ENCODE assay signal across 18 cellular contexts in the genomic region with DNA sequence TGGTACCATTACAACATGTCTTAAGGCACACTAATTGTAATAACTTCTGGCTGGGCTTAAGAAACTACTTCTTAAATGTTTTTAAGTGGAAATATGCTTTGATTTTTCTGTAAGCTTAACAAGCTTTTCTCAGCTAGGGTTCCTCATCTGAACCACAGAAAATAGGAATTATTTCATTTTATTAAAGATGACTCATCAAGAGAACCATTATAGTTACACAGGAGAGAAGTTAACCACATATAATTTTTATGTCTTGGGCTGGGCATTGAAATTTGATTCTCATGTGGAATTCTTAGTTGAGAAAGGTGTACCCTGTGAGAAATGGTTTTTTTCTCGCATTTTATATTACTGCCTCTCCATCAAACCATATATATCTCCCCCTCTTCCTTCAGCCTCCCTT.
DNase-seq lines count a peak whose midpoint lies in the region; ATAC-seq, FAIRE-seq and TF ChIP-seq lines count a peak whose summit lies in the region.
"Had no signal": no experiment of that assay in that cellular context is flagged by ENCODE, and none has a peak within 500 bp of the region (broad histone marks: within the 10 kb centered on the region; RNA-seq: fewer than 3 reads in every experiment).

No MANE protein-coding gene starts in this region.

- H3K4me3 Mint-ChIP-seq in endothelial cell (ENCODE audit: unreplicated experiment) = no peak overlapping the region
- H3K4me3 Mint-ChIP-seq: activated naive CD8-positive, alpha-beta T cell treated with anti-CD3 and anti-CD28 coated beads, Interleukin-2, amount 50 U/mL, for 24 hours had no signal

- CTCF ChIA-PET in K562 (lab: Yijun Ruan, JAX; ENCODE audit: low intra/inter-chr PET ratio) = no interaction called here

- H3K27me3 Mint-ChIP-seq in endothelial cell (ENCODE audit: unreplicated experiment) = no peaks in the 10 kb centered on the region
- H3K27me3 Mint-ChIP-seq: activated naive CD8-positive, alpha-beta T cell treated with anti-CD3 and anti-CD28 coated beads, Interleukin-2, amount 50 U/mL, for 24 hours had no signal

- H3K36me3 Mint-ChIP-seq in endothelial cell (ENCODE audit: low read depth, unreplicated experiment) = peaks cover 3% of the 10 kb centered on the region

- peaks cover 39% of the 10 kb centered on the region for H3K4me1 Mint-ChIP-seq in endothelial cell (ENCODE audit: unreplicated experiment)

- H3K27me3 ChIP-seq in K562 (ENCODE audit: control insufficient read depth in 2 of 2, insufficient read depth in 2 of 2, low read length in 2 of 2) = no peaks in the 10 kb centered on the region
- H3K27me3 ChIP-seq: BLaER1 had no signal

- no peak for ATAC-seq in K562
- ATAC-seq in GM18873 (IDR thresholded peaks at IDR 0.05; ENCODE audit: low FRiP score, unreplicated experiment) = no peak
- ATAC-seq: activated naive CD8-positive, alpha-beta T cell treated with anti-CD3 and anti-CD28 coated beads, Interleukin-2, amount 50 U/mL, for 24 hours; left colon; Right ventricle myocardium inferior had no signal

- H3K4me1 ChIP-seq in K562 (replicated peaks in 1 of 2; ENCODE audit: control insufficient read depth in 2 of 2, insufficient read depth in 2 of 2, low read length in 2 of 2) = peaks cover 0 to 13% of the 10 kb centered on the region in 2 experiments; a peak in 3 of 5 replicates
- H3K4me1 ChIP-seq: BLaER1 had no signal

- no peak overlapping the region for H3K4me3 ChIP-seq in K562
- H3K4me3 ChIP-seq: BLaER1, thoracic aorta had no signal

- TF ChIP-seq EP300 in K562 (IDR thresholded peaks at IDR 0.05; ENCODE audit: low read length) = no peak

- no peak for TF ChIP-seq RAD21 in K562 (CRISPR knock-in tag; conservative IDR thresholded peaks at IDR 0.05 in 1 of 2, IDR thresholded peaks at IDR 0.05 in 1 of 2)

- no peak overlapping the region for H2AFZ ChIP-seq in K562 (ENCODE audit: low read depth, low read length)

- H3K9me3 ChIP-seq in K562 (replicated peaks; ENCODE audit: control insufficient read depth, insufficient read depth, low read depth, low read length) = no peaks in the 10 kb centered on the region
- H3K9me3 ChIP-seq: thoracic aorta had no signal

- no peak for TF ChIP-seq POLR2A in K562 (conservative IDR thresholded peaks at IDR 0.05)

- POLR2A ChIA-PET in K562 (lab: Yijun Ruan, JAX) = no interaction called here

- H3K4me2 ChIP-seq in K562 (ENCODE audit: insufficient read depth, low read length) = no peak overlapping the region
- H3K4me2 ChIP-seq: BLaER1 had no signal

- H3K9me1 ChIP-seq in K562 (ENCODE audit: control insufficient read depth, insufficient read depth, low read length) = no peaks in the 10 kb centered on the region

- no peak overlapping the region for H3K27ac Mint-ChIP-seq in endothelial cell (ENCODE audit: unreplicated experiment)
- H3K27ac Mint-ChIP-seq: activated naive CD8-positive, alpha-beta T cell treated with anti-CD3 and anti-CD28 coated beads, Interleukin-2, amount 50 U/mL, for 24 hours had no signal

- DNase-seq in EL (peak; percentile 26), LHCN-M2 (ENCODE audit: low read depth) (peak; percentile 57), K562 (ENCODE audit: extremely low read depth in 1 of 4, low spot score in 3 of 4) (no peak), renal cortical epithelial cell (ENCODE audit: low read depth) (peak; percentile 61), AG08396 (ENCODE audit: low spot score) (no peak), endothelial cell (ENCODE audit: low spot score) (no peak), putamen (ENCODE audit: low spot score) (no peak)
- DNase-seq: activated CD8-positive, alpha-beta memory T cell treated with anti-CD3 and anti-CD28 coated beads for 24 hours; activated naive CD8-positive, alpha-beta T cell treated with anti-CD3 and anti-CD28 coated beads, Interleukin-2, amount 50 U/mL, for 24 hours; cerebellar nuclear complex; left colon; NCI-H146; NCI-H446 had no signal

- 93% methylated on average over 1 of the region's 1 CpG for WGBS in K562 (ENCODE audit: insufficient coverage, low coverage, missing lambda C conversion rate)

- no peaks in the 10 kb centered on the region for H3K9me3 Mint-ChIP-seq in endothelial cell (ENCODE audit: unreplicated experiment)
- H3K9me3 Mint-ChIP-seq: activated naive CD8-positive, alpha-beta T cell treated with anti-CD3 and anti-CD28 coated beads, Interleukin-2, amount 50 U/mL, for 24 hours had no signal

- BruUV-seq in K562 (replicated peaks; lab: Mats Ljungman, UMichigan) = no TSS peak

- H3K79me2 ChIP-seq in K562 (ENCODE audit: control insufficient read depth, insufficient read depth, low read length) = peaks cover 100% of the 10 kb centered on the region

- TF ChIP-seq CTCF in K562 (IDR thresholded peaks at IDR 0.05 in 2 of 3, conservative IDR thresholded peaks at IDR 0.05 in 1 of 3; ENCODE audit: insufficient read depth in 2 of 3, low read depth in 1 of 3, low read length in 3 of 3) (no peak), endothelial cell (IDR thresholded peaks at IDR 0.05; ENCODE audit: unreplicated experiment) (no peak)

- no peak for FAIRE-seq in K562 (lab: Jason Lieb, UNC)
- FAIRE-seq: H54 had no signal

- H3K36me3 ChIP-seq in K562 (ENCODE audit: control insufficient read depth, insufficient read depth, low read length) = peaks cover 9% of the 10 kb centered on the region; the same call in 2 of the 3 replicates
- H3K36me3 ChIP-seq: thoracic aorta had no signal

- intact Hi-C loops in K562 (cut with micrococcal nuclease) = no loop called here

- H3K27ac ChIP-seq in K562 (ENCODE audit: extremely low read depth, low read depth, low read length) = no peak overlapping the region
- H3K27ac ChIP-seq: BLaER1, thoracic aorta had no signal

- H4K20me1 ChIP-seq in K562 (replicated peaks; ENCODE audit: control insufficient read depth, insufficient read depth, low read length) = no peaks in the 10 kb centered on the region

- in situ Hi-C loops in K562 (cut with MboI) = no loop called here

- H3K9ac ChIP-seq in K562 (ENCODE audit: insufficient read depth in 1 of 2, low read depth in 2 of 2, low read length in 2 of 2) = no peak overlapping the region
- H3K9ac ChIP-seq: BLaER1 had no signal

TF ChIP-seq in K562, 482 proteins besides CTCF, POLR2A, EP300 and RAD21 (continues in another document):
- TF ChIP-seq ZBTB5 (IDR thresholded peaks at IDR 0.05) (no peak), ZNF274 (IDR thresholded peaks at IDR 0.05; ENCODE audit: borderline replicate concordance, low read depth, low read length) (no peak), FOXP1 (CRISPR knock-in tag; IDR thresholded peaks at IDR 0.05) (no peak), ZBTB9 (CRISPR knock-in tag; IDR thresholded peaks at IDR 0.05) (no peak)
- TF ChIP-seq, protein P1, sequence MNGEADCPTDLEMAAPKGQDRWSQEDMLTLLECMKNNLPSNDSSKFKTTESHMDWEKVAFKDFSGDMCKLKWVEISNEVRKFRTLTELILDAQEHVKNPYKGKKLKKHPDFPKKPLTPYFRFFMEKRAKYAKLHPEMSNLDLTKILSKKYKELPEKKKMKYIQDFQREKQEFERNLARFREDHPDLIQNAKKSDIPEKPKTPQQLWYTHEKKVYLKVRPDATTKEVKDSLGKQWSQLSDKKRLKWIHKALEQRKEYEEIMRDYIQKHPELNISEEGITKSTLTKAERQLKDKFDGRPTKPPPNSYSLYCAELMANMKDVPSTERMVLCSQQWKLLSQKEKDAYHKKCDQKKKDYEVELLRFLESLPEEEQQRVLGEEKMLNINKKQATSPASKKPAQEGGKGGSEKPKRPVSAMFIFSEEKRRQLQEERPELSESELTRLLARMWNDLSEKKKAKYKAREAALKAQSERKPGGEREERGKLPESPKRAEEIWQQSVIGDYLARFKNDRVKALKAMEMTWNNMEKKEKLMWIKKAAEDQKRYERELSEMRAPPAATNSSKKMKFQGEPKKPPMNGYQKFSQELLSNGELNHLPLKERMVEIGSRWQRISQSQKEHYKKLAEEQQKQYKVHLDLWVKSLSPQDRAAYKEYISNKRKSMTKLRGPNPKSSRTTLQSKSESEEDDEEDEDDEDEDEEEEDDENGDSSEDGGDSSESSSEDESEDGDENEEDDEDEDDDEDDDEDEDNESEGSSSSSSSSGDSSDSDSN (IDR thresholded peaks at IDR 0.05; ENCODE audit: borderline replicate concordance in 1 of 2, low read depth in 2 of 2, low read length in 2 of 2) = no peak
- TF ChIP-seq, protein P2, sequence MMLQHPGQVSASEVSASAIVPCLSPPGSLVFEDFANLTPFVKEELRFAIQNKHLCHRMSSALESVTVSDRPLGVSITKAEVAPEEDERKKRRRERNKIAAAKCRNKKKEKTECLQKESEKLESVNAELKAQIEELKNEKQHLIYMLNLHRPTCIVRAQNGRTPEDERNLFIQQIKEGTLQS (IDR thresholded peaks at IDR 0.05) = peak; percentile 49; the same call in 1 of the 2 replicates
- TF ChIP-seq, protein P2 (CRISPR knock-in tag; conservative IDR thresholded peaks at IDR 0.05) = no peak

Comparison
In these comparisons a context has a peak if more than half of its experiments do, and no peak if none do; other contexts are left out.
1. DNase-seq: peak in EL (single experiment), LHCN-M2 (single experiment) and renal cortical epithelial cell (single experiment); none in K562 (0 of 4), AG08396 (single experiment), endothelial cell (single experiment) and putamen (single experiment).